1 cellular context compared by ENCODE assay signal in the genomic region with DNA sequence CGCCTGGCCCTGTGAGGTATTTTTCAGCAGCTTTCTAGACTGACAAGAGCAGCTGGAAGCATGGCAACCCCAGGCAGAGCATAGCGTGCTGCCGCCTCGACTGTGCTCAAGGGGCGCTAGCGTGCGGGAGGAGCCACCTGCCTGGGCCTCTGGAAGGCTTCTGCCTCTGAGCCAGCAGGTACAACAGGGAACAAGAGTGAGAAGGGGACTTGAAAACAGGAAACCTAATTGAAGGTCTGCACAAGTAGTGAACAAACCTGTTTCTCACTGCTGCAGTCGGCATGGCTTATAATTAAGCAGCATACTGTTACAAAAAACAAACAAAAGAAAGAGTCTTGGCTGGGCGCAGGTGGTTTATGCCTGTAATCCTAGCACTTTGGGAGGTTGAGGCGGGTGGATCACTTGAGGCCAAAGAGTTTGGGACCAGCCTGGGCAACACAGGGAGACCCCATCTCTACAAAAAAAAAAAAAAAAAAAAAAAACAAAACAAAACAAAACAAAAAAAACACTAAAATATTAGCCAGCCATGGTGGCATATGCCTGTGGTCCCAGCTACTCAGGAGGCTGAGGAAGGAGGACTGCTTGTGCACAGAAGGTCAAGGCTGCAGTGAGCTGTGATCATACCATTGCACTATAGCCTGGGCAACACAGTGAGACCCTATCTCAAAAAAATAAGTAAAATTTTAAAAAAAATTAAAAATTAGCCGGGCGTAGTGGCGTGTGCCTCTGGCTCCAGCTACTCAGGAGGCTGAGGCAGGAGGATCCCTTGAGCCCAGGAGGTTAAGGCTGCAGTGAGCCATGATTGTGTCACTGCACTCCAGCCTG.
A peak's percentile ranks its signal among the peaks of the same experiment; 100 is the strongest.
TF ChIP-seq lines count a peak whose summit lies in the region.

No MANE protein-coding gene starts in this region.

TF ChIP-seq in HepG2, 621 proteins besides CTCF, POLR2A, EP300 and RAD21 (continued from another document and continues in another):
- TF ChIP-seq SALL2 (CRISPR knock-in tag; IDR thresholded peaks at IDR 0.05) (no peak; the same call in 1 of the 2 replicates), ATM (IDR thresholded peaks at IDR 0.05; ENCODE audit: borderline replicate concordance) (no peak), THAP8 (CRISPR knock-in tag; IDR thresholded peaks at IDR 0.05; ENCODE audit: borderline replicate concordance) (no peak), NCOA1 (CRISPR knock-in tag; IDR thresholded peaks at IDR 0.05) (no peak), MAZ (IDR thresholded peaks at IDR 0.05; ENCODE audit: borderline replicate concordance, low read depth, low read length) (no peak), MAZ (CRISPR knock-in tag; IDR thresholded peaks at IDR 0.05; ENCODE audit: low read depth) (no peak), ZSCAN5A (CRISPR knock-in tag; IDR thresholded peaks at IDR 0.05; ENCODE audit: borderline replicate concordance) (no peak), POLR2AphosphoS5 (IDR thresholded peaks at IDR 0.05; ENCODE audit: low read depth, low read length) (no peak), KIAA2018 (CRISPR knock-in tag; IDR thresholded peaks at IDR 0.05; ENCODE audit: borderline replicate concordance) (no peak), CHD4 (IDR thresholded peaks at IDR 0.05; ENCODE audit: borderline replicate concordance, low read length) (no peak), IKZF1 (IDR thresholded peaks at IDR 0.05) (no peak), HDAC2 (CRISPR knock-in tag; IDR thresholded peaks at IDR 0.05) (no peak; the same call in 1 of the 2 replicates), RFX5 (IDR thresholded peaks at IDR 0.05; ENCODE audit: low read depth, low read length) (0 out of 2 replicates have a peak, but pooled peaks have one; percentile 22), KLF13 (CRISPR knock-in tag; IDR thresholded peaks at IDR 0.05) (no peak), MEF2D (CRISPR knock-in tag; IDR thresholded peaks at IDR 0.05) (no peak), MAX (IDR thresholded peaks at IDR 0.05) (peak; percentile 55; the same call in 1 of the 2 replicates), TSC22D2 (CRISPR knock-in tag; IDR thresholded peaks at IDR 0.05; ENCODE audit: borderline replicate concordance) (no peak), ZNF773 (CRISPR knock-in tag; IDR thresholded peaks at IDR 0.05; ENCODE audit: borderline replicate concordance) (no peak), GRHL1 (CRISPR knock-in tag; conservative IDR thresholded peaks at IDR 0.05) (no peak), SKI (IDR thresholded peaks at IDR 0.05; ENCODE audit: partially characterized antibody) (no peak), BHLHE40 (IDR thresholded peaks at IDR 0.05; ENCODE audit: low read length) (no peak), ELF1 (CRISPR knock-in tag; IDR thresholded peaks at IDR 0.05) (no peak), DDIT3 (CRISPR knock-in tag; IDR thresholded peaks at IDR 0.05) (no peak), EED (CRISPR knock-in tag; IDR thresholded peaks at IDR 0.05) (no peak), ATF7 (IDR thresholded peaks at IDR 0.05) (no peak), ATF7 (CRISPR knock-in tag; IDR thresholded peaks at IDR 0.05) (no peak), ATF5 (CRISPR knock-in tag; IDR thresholded peaks at IDR 0.05; ENCODE audit: low read depth) (no peak), FOXO1 (CRISPR knock-in tag; IDR thresholded peaks at IDR 0.05) (no peak), MYC (CRISPR knock-in tag; IDR thresholded peaks at IDR 0.05; ENCODE audit: borderline replicate concordance) (peak; percentile 60; the same call in 1 of the 2 replicates), ZFP62 (CRISPR knock-in tag; IDR thresholded peaks at IDR 0.05) (no peak), SMARCC2 (IDR thresholded peaks at IDR 0.05) (no peak), SALL1 (CRISPR knock-in tag; IDR thresholded peaks at IDR 0.05) (peak; percentile 10; the same call in 1 of the 2 replicates), JUN (CRISPR knock-in tag; IDR thresholded peaks at IDR 0.05) (no peak), KLF15 (CRISPR knock-in tag; IDR thresholded peaks at IDR 0.05; ENCODE audit: borderline replicate concordance) (no peak)
- TF ChIP-seq, protein P1, sequence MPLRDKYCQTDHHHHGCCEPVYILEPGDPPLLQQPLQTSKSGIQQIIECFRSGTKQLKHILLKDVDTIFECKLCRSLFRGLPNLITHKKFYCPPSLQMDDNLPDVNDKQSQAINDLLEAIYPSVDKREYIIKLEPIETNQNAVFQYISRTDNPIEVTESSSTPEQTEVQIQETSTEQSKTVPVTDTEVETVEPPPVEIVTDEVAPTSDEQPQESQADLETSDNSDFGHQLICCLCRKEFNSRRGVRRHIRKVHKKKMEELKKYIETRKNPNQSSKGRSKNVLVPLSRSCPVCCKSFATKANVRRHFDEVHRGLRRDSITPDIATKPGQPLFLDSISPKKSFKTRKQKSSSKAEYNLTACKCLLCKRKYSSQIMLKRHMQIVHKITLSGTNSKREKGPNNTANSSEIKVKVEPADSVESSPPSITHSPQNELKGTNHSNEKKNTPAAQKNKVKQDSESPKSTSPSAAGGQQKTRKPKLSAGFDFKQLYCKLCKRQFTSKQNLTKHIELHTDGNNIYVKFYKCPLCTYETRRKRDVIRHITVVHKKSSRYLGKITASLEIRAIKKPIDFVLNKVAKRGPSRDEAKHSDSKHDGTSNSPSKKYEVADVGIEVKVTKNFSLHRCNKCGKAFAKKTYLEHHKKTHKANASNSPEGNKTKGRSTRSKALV (CRISPR knock-in tag; IDR thresholded peaks at IDR 0.05): no peak
- TF ChIP-seq, protein P2, sequence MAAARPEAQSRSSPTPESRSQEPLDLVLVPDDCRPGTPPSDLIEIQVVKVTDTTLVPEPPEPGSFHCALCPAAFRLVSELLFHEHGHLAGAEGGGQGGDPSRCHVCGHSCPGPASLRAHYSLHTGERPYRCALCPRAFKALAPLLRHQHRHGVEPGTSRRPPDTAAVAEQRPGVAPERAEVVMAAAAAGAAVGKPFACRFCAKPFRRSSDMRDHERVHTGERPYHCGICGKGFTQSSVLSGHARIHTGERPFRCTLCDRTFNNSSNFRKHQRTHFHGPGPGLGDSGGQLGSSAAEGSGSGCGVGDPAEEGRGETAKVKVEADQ (CRISPR knock-in tag; IDR thresholded peaks at IDR 0.05; ENCODE audit: borderline replicate concordance): no peak
